In the genomic region with DNA sequence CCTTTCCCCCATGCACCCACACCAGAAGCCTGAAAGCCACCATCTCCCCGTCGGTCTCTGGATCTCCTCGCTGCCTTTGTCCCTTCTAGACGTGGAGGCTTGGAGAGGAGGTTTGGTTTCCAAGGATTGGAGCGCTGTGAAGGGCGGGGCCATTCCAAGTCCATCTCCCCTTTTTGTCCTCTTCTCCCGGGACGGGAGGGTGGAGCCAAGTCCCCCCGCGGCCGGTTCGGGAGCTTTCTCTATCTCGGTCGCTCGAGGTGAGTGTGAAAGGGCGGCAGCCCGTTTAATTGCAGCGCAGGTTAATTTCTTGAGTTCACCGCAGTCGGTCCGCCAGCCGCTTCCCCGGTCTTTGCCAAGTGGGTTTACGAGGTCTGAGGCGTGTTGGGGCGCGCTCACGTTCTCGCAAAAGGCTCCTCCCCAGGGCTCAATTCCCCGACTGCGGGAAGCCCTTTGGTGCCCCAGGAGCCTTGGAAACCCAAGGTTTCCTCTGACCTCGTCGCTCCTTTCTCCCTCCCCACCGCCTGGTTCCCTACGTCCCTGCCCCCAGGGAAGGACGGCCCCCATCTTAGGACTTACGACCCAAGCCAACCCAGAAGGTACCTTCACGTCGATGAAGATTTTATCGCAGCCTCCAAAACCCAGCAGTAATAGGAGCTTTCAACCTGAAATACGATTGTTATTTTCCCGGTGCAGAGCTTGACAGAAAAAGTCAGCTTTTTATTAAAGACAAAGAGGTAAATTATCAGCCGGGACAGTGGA, we compare ENCODE assay signal across 8 cellular contexts. TPM values are rescaled to one million over a fixed set of nuclear protein-coding genes. Genes with fewer than 3 reads are reported as not detected.
DNase-seq lines count a peak whose midpoint lies in the region; ATAC-seq, FAIRE-seq and TF ChIP-seq lines count a peak whose summit lies in the region.

No MANE protein-coding gene starts in this region.

- H3K36me3 ChIP-seq in osteoblast (ENCODE audit: insufficient read depth, low read length), result no peaks in the 10 kb centered on the region

- DNase-seq in COR-L47 (lab: John Stamatoyannopoulos, UW), result peak; percentile 16
- DNase-seq in NCI-H510A (lab: John Stamatoyannopoulos, UW), result peak; percentile 41
- DNase-seq in fibroblast of mammary gland (ENCODE audit: low read depth), result no peak
- no peak for DNase-seq in osteoblast (ENCODE audit: insufficient read length, low spot score, missing footprints)
- no peak for DNase-seq in globus pallidus (ENCODE audit: low spot score)
- DNase-seq in activated CD4-positive, alpha-beta T cell treated with anti-CD3 and anti-CD28 coated beads, Interleukin-2, amount 50 U/mL, for 48 hours, result no peak
- no peak for DNase-seq in frontal cortex (ENCODE audit: low spot score in 2 of 2)

- ATAC-seq in GM18498 (IDR thresholded peaks at IDR 0.05; ENCODE audit: unreplicated experiment), result no peak

- FAIRE-seq in frontal cortex (lab: Jason Lieb, UNC), result no peak

- H3K27ac ChIP-seq in osteoblast (ENCODE audit: low read depth, low read length), result no peak overlapping the region

- TF ChIP-seq CTCF in fibroblast of mammary gland (conservative IDR thresholded peaks at IDR 0.05; ENCODE audit: control insufficient read depth, insufficient read depth, low read depth, low read length), result no peak
- no peak for TF ChIP-seq CTCF in osteoblast (IDR thresholded peaks at IDR 0.05; ENCODE audit: extremely low read depth, low read depth, low read length)

- H3K79me2 ChIP-seq in osteoblast (ENCODE audit: insufficient read depth, low read length), result peaks cover 2% of the 10 kb centered on the region

- H3K4me2 ChIP-seq in osteoblast (ENCODE audit: insufficient read depth, low read length), result peak overlapping the region; percentile 98

- peaks cover 13% of the 10 kb centered on the region for H3K27me3 ChIP-seq in osteoblast (ENCODE audit: insufficient read depth, low read length)

- H2AFZ ChIP-seq in osteoblast (ENCODE audit: low read length), result peak overlapping the region; percentile 97

- peaks cover 10% of the 10 kb centered on the region for H3K4me1 ChIP-seq in osteoblast (ENCODE audit: insufficient read depth, low read length)

- no peaks in the 10 kb centered on the region for H3K9me3 ChIP-seq in osteoblast (ENCODE audit: low read depth, low read length)

- H3K4me3 ChIP-seq in fibroblast of mammary gland (ENCODE audit: control insufficient read depth, low read depth, low read length), result peak overlapping the region; percentile 83
- H3K4me3 ChIP-seq in osteoblast (ENCODE audit: insufficient read depth, low read length), result peak overlapping the region; percentile 90

- no peaks in the 10 kb centered on the region for H4K20me1 ChIP-seq in osteoblast (ENCODE audit: insufficient read depth, low read length)

RNA-seq across cellular contexts. Expression of a gene that starts 2.8 kb away (rescaled TPM):
- 8.3 and 9.8 TPM in 2 replicates for total RNA-seq in osteoblast
- total RNA-seq in frontal cortex, result 108 TPM

Comparison
In these comparisons a context has a peak if more than half of its experiments do, and no peak if none do; other contexts are left out.
1. DNase-seq: peak in COR-L47 (single experiment) and NCI-H510A (single experiment); none in fibroblast of mammary gland (single experiment), osteoblast (single experiment), globus pallidus (single experiment), activated CD4-positive, alpha-beta T cell treated with anti-CD3 and anti-CD28 coated beads, Interleukin-2, amount 50 U/mL, for 48 hours (0 of 2) and frontal cortex (0 of 2).
2. RNA of a gene that starts 2.8 kb away (total RNA-seq): 108 TPM in frontal cortex (single experiment); 8.3 to 9.8 TPM in osteoblast; every median in the first group is over 10 times any median in the second.